ENCODE assay signal across 8 cellular contexts in genomic region chrX:68732906-68733493, GRCh38.
A peak's percentile ranks its signal among the peaks of the same experiment; 100 is the strongest.
DNase-seq lines count a peak whose midpoint lies in the region; ATAC-seq and TF ChIP-seq lines count a peak whose summit lies in the region.

No MANE protein-coding gene starts in this region.

- no peaks in the 10 kb centered on the region for H3K9me3 ChIP-seq in suprapubic skin

- no peak for TF ChIP-seq POLR2A in suprapubic skin (IDR thresholded peaks at IDR 0.05)

- H3K36me3 Mint-ChIP-seq in activated CD8-positive, alpha-beta memory T cell treated with anti-CD3 and anti-CD28 coated beads, Interleukin-2, amount 10 ng/mL, durations not matched to agents 7 days and 5 days: no peaks in the 10 kb centered on the region
- no peaks in the 10 kb centered on the region for H3K36me3 Mint-ChIP-seq in natural killer cell treated with Interleukin-12 subunit alpha and Interleukin-12 subunit beta and Interleukin-15 and Interleukin-18, amount 100 ng/mL, for 72 hours

- no peak for TF ChIP-seq EP300 in suprapubic skin (IDR thresholded peaks at IDR 0.05)

- no peaks in the 10 kb centered on the region for H3K4me1 Mint-ChIP-seq in activated CD8-positive, alpha-beta memory T cell treated with anti-CD3 and anti-CD28 coated beads, Interleukin-2, amount 10 ng/mL, durations not matched to agents 7 days and 5 days
- no peaks in the 10 kb centered on the region for H3K4me1 Mint-ChIP-seq in natural killer cell treated with Interleukin-12 subunit alpha and Interleukin-12 subunit beta and Interleukin-15 and Interleukin-18, amount 100 ng/mL, for 72 hours (ENCODE audit: low read depth in 2 of 2)

- ATAC-seq in activated CD8-positive, alpha-beta memory T cell treated with anti-CD3 and anti-CD28 coated beads, Interleukin-2, amount 10 ng/mL, durations not matched to agents 7 days and 5 days: peak; percentile 75
- ATAC-seq in esophagus mucosa: peak; percentile 82
- ATAC-seq in natural killer cell treated with Interleukin-12 subunit alpha and Interleukin-12 subunit beta and Interleukin-15 and Interleukin-18, amount 100 ng/mL, for 72 hours: peak; percentile 61 to 74

- H3K9me3 Mint-ChIP-seq in activated CD8-positive, alpha-beta memory T cell treated with anti-CD3 and anti-CD28 coated beads, Interleukin-2, amount 10 ng/mL, durations not matched to agents 7 days and 5 days (ENCODE audit: low read depth): no peaks in the 10 kb centered on the region
- H3K9me3 Mint-ChIP-seq in natural killer cell treated with Interleukin-12 subunit alpha and Interleukin-12 subunit beta and Interleukin-15 and Interleukin-18, amount 100 ng/mL, for 72 hours: no peaks in the 10 kb centered on the region

- no peak overlapping the region for H3K27ac Mint-ChIP-seq in activated CD8-positive, alpha-beta memory T cell treated with anti-CD3 and anti-CD28 coated beads, Interleukin-2, amount 10 ng/mL, durations not matched to agents 7 days and 5 days
- no peak overlapping the region for H3K27ac Mint-ChIP-seq in natural killer cell treated with Interleukin-12 subunit alpha and Interleukin-12 subunit beta and Interleukin-15 and Interleukin-18, amount 100 ng/mL, for 72 hours

- CTCF ChIA-PET in activated CD8-positive, alpha-beta memory T cell treated with anti-CD3 and anti-CD28 coated beads, Interleukin-2, amount 10 ng/mL, durations not matched to agents 7 days and 5 days (lab: Charles Lee): interaction anchor here (0.5 to 2.0 kb wide), 9 partner anchors 8 to 552 kb away, joined by 3 to 7 read pairs (median 4); no protein-coding TSS in a partner anchor

- H3K27ac ChIP-seq in suprapubic skin: no peak overlapping the region

- TF ChIP-seq CTCF in GM12873 (IDR thresholded peaks at IDR 0.05; ENCODE audit: insufficient read depth, low read depth, low read length, missing control alignments): peak; percentile 93
- peak; percentile 77 for TF ChIP-seq CTCF in HFF-Myc (IDR thresholded peaks at IDR 0.05; ENCODE audit: low read depth, low read length, missing control alignments)
- peak; percentile 42 to 56 for TF ChIP-seq CTCF in suprapubic skin (IDR thresholded peaks at IDR 0.05)

- no peak overlapping the region for H3K4me3 Mint-ChIP-seq in activated CD8-positive, alpha-beta memory T cell treated with anti-CD3 and anti-CD28 coated beads, Interleukin-2, amount 10 ng/mL, durations not matched to agents 7 days and 5 days
- H3K4me3 Mint-ChIP-seq in natural killer cell treated with Interleukin-12 subunit alpha and Interleukin-12 subunit beta and Interleukin-15 and Interleukin-18, amount 100 ng/mL, for 72 hours: no peak overlapping the region

- no peaks in the 10 kb centered on the region for H3K36me3 ChIP-seq in suprapubic skin

- no peaks in the 10 kb centered on the region for H3K4me1 ChIP-seq in suprapubic skin

- H3K27me3 Mint-ChIP-seq in activated CD8-positive, alpha-beta memory T cell treated with anti-CD3 and anti-CD28 coated beads, Interleukin-2, amount 10 ng/mL, durations not matched to agents 7 days and 5 days: peaks cover 2% of the 10 kb centered on the region
- peaks cover 15 to 20% of the 10 kb centered on the region in 2 donors for H3K27me3 Mint-ChIP-seq in natural killer cell treated with Interleukin-12 subunit alpha and Interleukin-12 subunit beta and Interleukin-15 and Interleukin-18, amount 100 ng/mL, for 72 hours

- H3K27me3 ChIP-seq in suprapubic skin: no peaks in the 10 kb centered on the region

- 17% methylated on average over 4 of the region's 4 CpGs for WGBS in suprapubic skin

- no peak overlapping the region for H3K4me3 ChIP-seq in HFF-Myc (replicated peaks; ENCODE audit: low read depth, low read length)
- no peak overlapping the region for H3K4me3 ChIP-seq in suprapubic skin

- DNase-seq in HFF-Myc (ENCODE audit: extremely low read depth, low read depth) (peak; percentile 12), NCI-H510A treated with DMSO at 0.1 percent for 48 hours (lab: John Stamatoyannopoulos, UW) (peak; percentile 20), suprapubic skin (ENCODE audit: low spot score in 2 of 2) (peak in 1 of 2 donors; percentile 65), cerebellar nuclear complex (lab: John Stamatoyannopoulos, UW) (no peak)
- peak; percentile 70 for DNase-seq in activated CD8-positive, alpha-beta memory T cell treated with anti-CD3 and anti-CD28 coated beads, Interleukin-2, amount 10 ng/mL, durations not matched to agents 7 days and 5 days
- DNase-seq in natural killer cell treated with Interleukin-12 subunit alpha and Interleukin-12 subunit beta and Interleukin-15 and Interleukin-18, amount 100 ng/mL, for 72 hours (ENCODE audit: low spot score): peak; percentile 73

Comparison
In these comparisons a context has a peak if more than half of its experiments do, and no peak if none do; other contexts are left out.
1. DNase-seq: peak in HFF-Myc (single experiment), NCI-H510A treated with DMSO at 0.1 percent for 48 hours (single experiment), activated CD8-positive, alpha-beta memory T cell treated with anti-CD3 and anti-CD28 coated beads, Interleukin-2, amount 10 ng/mL, durations not matched to agents 7 days and 5 days (single experiment) and natural killer cell treated with Interleukin-12 subunit alpha and Interleukin-12 subunit beta and Interleukin-15 and Interleukin-18, amount 100 ng/mL, for 72 hours (single experiment); none in cerebellar nuclear complex (0 of 2).
2. Peak in every context shown above with its lines, with median percentiles within 50 percentile points of each other: CTCF ChIP-seq and ATAC-seq.